Comparison of ENCODE assay signal across 23 cellular contexts in the genomic region with DNA sequence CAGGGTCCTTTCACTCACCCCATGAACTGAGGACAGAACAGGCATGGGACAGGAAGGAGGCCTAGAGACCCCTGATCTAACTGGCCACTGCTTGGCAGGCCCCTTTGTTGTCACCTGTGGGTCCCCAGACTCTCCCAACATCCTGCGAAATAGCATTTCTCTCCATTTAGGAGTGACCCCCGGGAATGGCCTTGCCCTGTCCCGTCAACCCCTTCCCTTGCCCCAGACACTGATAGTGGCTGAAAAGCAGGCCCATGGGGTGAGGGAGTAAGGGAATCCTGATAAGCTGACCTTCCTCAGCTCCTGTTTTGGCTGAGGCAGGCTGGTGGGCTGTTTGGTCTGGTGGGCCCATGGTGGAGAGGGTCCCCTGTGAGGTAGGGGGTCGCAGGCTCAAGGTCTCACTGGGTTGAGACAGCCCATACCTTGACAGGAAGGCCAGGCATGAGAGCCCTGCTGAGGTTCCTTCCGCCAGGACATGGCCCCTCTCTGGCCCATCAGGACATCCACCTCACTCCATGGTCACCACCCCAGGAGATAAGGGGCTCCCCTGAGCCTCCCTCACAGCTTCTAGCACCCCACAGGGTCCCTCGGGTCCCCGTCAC.
"Had no signal": no experiment of that assay in that cellular context is flagged by ENCODE, and none has a peak within 500 bp of the region (broad histone marks: within the 10 kb centered on the region; RNA-seq: fewer than 3 reads in every experiment).

No MANE protein-coding gene starts in this region.

- H3K4me3 ChIP-seq: SJSA1 had no signal

- ATAC-seq: T-cell had no signal

- H3K9ac ChIP-seq: SK-N-SH had no signal

- H3K27me3 ChIP-seq: SJSA1 had no signal

- H3K4me3 Mint-ChIP-seq: IgD-negative memory B cell, T-cell had no signal

- H3K36me3 ChIP-seq: SJSA1 had no signal

- FAIRE-seq: RCC 7860 had no signal

- H3K9me3 Mint-ChIP-seq: IgD-negative memory B cell, T-cell had no signal

- DNase-seq: KBM-7, MV-4-11, NCI-H1048, NCI-H1105, NCI-H1417, NCI-H1436 treated with DMSO at 0.1 percent for 48 hours, NCI-H1694, NCI-H187 treated with DMSO at 0.1 percent for 48 hours, NCI-H2029 treated with DMSO at 0.1 percent for 48 hours, NCI-H2171 treated with DMSO at 0.1 percent for 48 hours, NCI-H345, NCI-H446 treated with DMSO at 0.1 percent for 48 hours, NCI-H510A treated with DMSO at 0.1 percent for 48 hours, NCI-H526, Right ventricle myocardium superior, RPMI8226, SIG-M5, SK-N-SH, SW 1271, T-cell had no signal

- H3K4me2 ChIP-seq: SK-N-SH had no signal

- H3K36me3 Mint-ChIP-seq: IgD-negative memory B cell, T-cell had no signal

- H3K27ac Mint-ChIP-seq: IgD-negative memory B cell, T-cell had no signal

- H3K4me1 Mint-ChIP-seq: IgD-negative memory B cell, T-cell had no signal

- H3K9me3 ChIP-seq: SJSA1, SK-N-SH had no signal

- H3K27ac ChIP-seq: SJSA1 had no signal
